Comparison of ENCODE assay signal across 1 cellular context in the genomic region with DNA sequence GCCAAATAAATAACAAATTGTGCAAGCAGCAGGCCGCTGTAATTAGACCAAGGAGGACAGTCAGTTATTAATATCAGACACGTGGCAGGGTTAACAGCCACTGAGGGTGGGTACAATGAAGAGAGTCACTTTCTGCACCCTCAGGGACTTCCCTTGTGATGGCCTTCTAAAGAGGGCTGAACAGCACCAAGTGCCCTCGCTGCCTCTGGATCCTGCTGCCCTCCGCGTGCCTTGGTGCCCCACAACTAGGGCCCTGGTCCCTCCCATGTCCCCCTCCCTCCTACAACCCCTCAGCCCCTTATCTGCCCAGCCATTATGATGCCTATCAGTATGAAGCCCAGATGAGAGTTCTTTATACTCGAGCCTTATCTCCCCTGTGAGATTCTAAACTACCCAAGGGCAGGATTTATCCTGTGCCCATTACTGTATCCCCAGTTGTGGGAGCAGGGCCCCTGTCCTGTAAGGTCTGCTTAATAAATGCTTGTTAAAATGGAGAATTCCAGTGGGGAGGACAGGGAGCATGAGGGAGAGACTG.
TF ChIP-seq lines count a peak whose summit lies in the region.

No MANE protein-coding gene starts in this region.

TF ChIP-seq in SK-N-SH, 30 proteins besides CTCF, POLR2A, EP300 and RAD21 (continued from another document):
- TF ChIP-seq, protein P1, sequence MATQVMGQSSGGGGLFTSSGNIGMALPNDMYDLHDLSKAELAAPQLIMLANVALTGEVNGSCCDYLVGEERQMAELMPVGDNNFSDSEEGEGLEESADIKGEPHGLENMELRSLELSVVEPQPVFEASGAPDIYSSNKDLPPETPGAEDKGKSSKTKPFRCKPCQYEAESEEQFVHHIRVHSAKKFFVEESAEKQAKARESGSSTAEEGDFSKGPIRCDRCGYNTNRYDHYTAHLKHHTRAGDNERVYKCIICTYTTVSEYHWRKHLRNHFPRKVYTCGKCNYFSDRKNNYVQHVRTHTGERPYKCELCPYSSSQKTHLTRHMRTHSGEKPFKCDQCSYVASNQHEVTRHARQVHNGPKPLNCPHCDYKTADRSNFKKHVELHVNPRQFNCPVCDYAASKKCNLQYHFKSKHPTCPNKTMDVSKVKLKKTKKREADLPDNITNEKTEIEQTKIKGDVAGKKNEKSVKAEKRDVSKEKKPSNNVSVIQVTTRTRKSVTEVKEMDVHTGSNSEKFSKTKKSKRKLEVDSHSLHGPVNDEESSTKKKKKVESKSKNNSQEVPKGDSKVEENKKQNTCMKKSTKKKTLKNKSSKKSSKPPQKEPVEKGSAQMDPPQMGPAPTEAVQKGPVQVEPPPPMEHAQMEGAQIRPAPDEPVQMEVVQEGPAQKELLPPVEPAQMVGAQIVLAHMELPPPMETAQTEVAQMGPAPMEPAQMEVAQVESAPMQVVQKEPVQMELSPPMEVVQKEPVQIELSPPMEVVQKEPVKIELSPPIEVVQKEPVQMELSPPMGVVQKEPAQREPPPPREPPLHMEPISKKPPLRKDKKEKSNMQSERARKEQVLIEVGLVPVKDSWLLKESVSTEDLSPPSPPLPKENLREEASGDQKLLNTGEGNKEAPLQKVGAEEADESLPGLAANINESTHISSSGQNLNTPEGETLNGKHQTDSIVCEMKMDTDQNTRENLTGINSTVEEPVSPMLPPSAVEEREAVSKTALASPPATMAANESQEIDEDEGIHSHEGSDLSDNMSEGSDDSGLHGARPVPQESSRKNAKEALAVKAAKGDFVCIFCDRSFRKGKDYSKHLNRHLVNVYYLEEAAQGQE (IDR thresholded peaks at IDR 0.05; ENCODE audit: low read depth, low read length), result no peak
- TF ChIP-seq TAF1 (IDR thresholded peaks at IDR 0.05; ENCODE audit: borderline replicate concordance, low read depth, low read length) (no peak), NFIC (IDR thresholded peaks at IDR 0.05; ENCODE audit: borderline replicate concordance) (no peak), SIN3A (IDR thresholded peaks at IDR 0.05; ENCODE audit: borderline replicate concordance, low read depth, low read length) (no peak), CHD2 (IDR thresholded peaks at IDR 0.05; ENCODE audit: low read length, partially characterized antibody) (peak; percentile 68), ELF1 (IDR thresholded peaks at IDR 0.05) (no peak), RXRA (IDR thresholded peaks at IDR 0.05; ENCODE audit: borderline replicate concordance, low read depth) (no peak), RCOR1 (IDR thresholded peaks at IDR 0.05; ENCODE audit: low read length) (peak; percentile 89; the same call in 1 of the 2 replicates), GABPA (IDR thresholded peaks at IDR 0.05; ENCODE audit: low read depth) (no peak), NRF1 (IDR thresholded peaks at IDR 0.05; ENCODE audit: low read depth, low read length) (no peak), POLR2AphosphoS5 (IDR thresholded peaks at IDR 0.05; ENCODE audit: low read depth, low read length) (no peak), SMC3 (IDR thresholded peaks at IDR 0.05; ENCODE audit: low read depth, low read length) (no peak), FOXJ3 (CRISPR knock-in tag; IDR thresholded peaks at IDR 0.05) (no peak; the same call in 1 of the 2 replicates), JUND (IDR thresholded peaks at IDR 0.05) (no peak), TEAD4 (IDR thresholded peaks at IDR 0.05; ENCODE audit: borderline replicate concordance, insufficient read depth) (no peak), MEF2A (IDR thresholded peaks at IDR 0.05; ENCODE audit: borderline replicate concordance, low read depth) (no peak), YY1 (IDR thresholded peaks at IDR 0.05; ENCODE audit: low read depth) (no peak), GATA2 (CRISPR knock-in tag; IDR thresholded peaks at IDR 0.05) (peak; percentile 100), FOSL2 (IDR thresholded peaks at IDR 0.05; ENCODE audit: borderline replicate concordance, low read depth) (no peak), FOXM1 (IDR thresholded peaks at IDR 0.05; ENCODE audit: low read depth) (no peak)
- TF ChIP-seq, protein P2, sequence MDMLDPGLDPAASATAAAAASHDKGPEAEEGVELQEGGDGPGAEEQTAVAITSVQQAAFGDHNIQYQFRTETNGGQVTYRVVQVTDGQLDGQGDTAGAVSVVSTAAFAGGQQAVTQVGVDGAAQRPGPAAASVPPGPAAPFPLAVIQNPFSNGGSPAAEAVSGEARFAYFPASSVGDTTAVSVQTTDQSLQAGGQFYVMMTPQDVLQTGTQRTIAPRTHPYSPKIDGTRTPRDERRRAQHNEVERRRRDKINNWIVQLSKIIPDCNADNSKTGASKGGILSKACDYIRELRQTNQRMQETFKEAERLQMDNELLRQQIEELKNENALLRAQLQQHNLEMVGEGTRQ (IDR thresholded peaks at IDR 0.05; ENCODE audit: borderline replicate concordance, low read depth, low read length), result no peak
- TF ChIP-seq, protein P3, sequence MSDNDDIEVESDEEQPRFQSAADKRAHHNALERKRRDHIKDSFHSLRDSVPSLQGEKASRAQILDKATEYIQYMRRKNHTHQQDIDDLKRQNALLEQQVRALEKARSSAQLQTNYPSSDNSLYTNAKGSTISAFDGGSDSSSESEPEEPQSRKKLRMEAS (IDR thresholded peaks at IDR 0.05; ENCODE audit: low read depth), result no peak
- TF ChIP-seq, protein P4, sequence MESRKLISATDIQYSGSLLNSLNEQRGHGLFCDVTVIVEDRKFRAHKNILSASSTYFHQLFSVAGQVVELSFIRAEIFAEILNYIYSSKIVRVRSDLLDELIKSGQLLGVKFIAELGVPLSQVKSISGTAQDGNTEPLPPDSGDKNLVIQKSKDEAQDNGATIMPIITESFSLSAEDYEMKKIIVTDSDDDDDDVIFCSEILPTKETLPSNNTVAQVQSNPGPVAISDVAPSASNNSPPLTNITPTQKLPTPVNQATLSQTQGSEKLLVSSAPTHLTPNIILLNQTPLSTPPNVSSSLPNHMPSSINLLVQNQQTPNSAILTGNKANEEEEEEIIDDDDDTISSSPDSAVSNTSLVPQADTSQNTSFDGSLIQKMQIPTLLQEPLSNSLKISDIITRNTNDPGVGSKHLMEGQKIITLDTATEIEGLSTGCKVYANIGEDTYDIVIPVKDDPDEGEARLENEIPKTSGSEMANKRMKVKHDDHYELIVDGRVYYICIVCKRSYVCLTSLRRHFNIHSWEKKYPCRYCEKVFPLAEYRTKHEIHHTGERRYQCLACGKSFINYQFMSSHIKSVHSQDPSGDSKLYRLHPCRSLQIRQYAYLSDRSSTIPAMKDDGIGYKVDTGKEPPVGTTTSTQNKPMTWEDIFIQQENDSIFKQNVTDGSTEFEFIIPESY (IDR thresholded peaks at IDR 0.05; ENCODE audit: borderline replicate concordance, low read depth), result no peak
- TF ChIP-seq, protein P5, sequence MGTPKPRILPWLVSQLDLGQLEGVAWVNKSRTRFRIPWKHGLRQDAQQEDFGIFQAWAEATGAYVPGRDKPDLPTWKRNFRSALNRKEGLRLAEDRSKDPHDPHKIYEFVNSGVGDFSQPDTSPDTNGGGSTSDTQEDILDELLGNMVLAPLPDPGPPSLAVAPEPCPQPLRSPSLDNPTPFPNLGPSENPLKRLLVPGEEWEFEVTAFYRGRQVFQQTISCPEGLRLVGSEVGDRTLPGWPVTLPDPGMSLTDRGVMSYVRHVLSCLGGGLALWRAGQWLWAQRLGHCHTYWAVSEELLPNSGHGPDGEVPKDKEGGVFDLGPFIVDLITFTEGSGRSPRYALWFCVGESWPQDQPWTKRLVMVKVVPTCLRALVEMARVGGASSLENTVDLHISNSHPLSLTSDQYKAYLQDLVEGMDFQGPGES (IDR thresholded peaks at IDR 0.05; ENCODE audit: low read depth, low read length), result no peak
- TF ChIP-seq, protein P6, sequence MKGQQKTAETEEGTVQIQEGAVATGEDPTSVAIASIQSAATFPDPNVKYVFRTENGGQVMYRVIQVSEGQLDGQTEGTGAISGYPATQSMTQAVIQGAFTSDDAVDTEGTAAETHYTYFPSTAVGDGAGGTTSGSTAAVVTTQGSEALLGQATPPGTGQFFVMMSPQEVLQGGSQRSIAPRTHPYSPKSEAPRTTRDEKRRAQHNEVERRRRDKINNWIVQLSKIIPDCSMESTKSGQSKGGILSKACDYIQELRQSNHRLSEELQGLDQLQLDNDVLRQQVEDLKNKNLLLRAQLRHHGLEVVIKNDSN (IDR thresholded peaks at IDR 0.05; ENCODE audit: borderline replicate concordance, low read depth), result no peak
